37 cellular contexts compared by ENCODE assay signal in genomic region chr7:159001811-159002210, GRCh38.
"Had no signal": no experiment of that assay in that cellular context is flagged by ENCODE, and none has a peak within 500 bp of the region (broad histone marks: within the 10 kb centered on the region; RNA-seq: fewer than 3 reads in every experiment).

No MANE protein-coding gene starts in this region.

- H3K4me1 ChIP-seq: breast epithelium had no signal

- H3K4me3 ChIP-seq: body of pancreas, breast epithelium had no signal

- H3K36me3 ChIP-seq: brain microvascular endothelial cell, breast epithelium, WERI-Rb-1 had no signal

- H3K36me3 Mint-ChIP-seq: activated CD8-positive, alpha-beta memory T cell treated with anti-CD3 and anti-CD28 coated beads, Interleukin-2, amount 10 ng/mL, durations not matched to agents 7 days and 5 days; activated naive CD4-positive, alpha-beta T cell treated with anti-CD3 and anti-CD28 coated beads, Interleukin-2, amount 10 ng/mL, durations not matched to agents 7 days and 5 days; activated naive CD4-positive, alpha-beta T cell treated with anti-CD3 and anti-CD28 coated beads, Interleukin-2, amount 50 U/mL, for 24 hours; activated naive CD8-positive, alpha-beta T cell; activated naive CD8-positive, alpha-beta T cell treated with anti-CD3 and anti-CD28 coated beads, Interleukin-2, amount 10 ng/mL, durations not matched to agents 7 days and 5 days; WTC11 had no signal

- H3K9me3 Mint-ChIP-seq: activated CD4-positive, alpha-beta memory T cell treated with anti-CD3 and anti-CD28 coated beads, Interleukin-2, amount 10 ng/mL, durations not matched to agents 7 days and 5 days; activated CD4-positive, alpha-beta T cell treated with anti-CD3 and anti-CD28 coated beads, Interleukin-2, amount 10 ng/mL, durations not matched to agents 7 days and 5 days; activated naive CD4-positive, alpha-beta T cell treated with anti-CD3 and anti-CD28 coated beads, Interleukin-2, amount 10 ng/mL, durations not matched to agents 7 days and 5 days; activated naive CD4-positive, alpha-beta T cell treated with anti-CD3 and anti-CD28 coated beads, Interleukin-2, amount 50 U/mL, for 24 hours; activated naive CD8-positive, alpha-beta T cell treated with anti-CD3 and anti-CD28 coated beads, Interleukin-2, amount 10 ng/mL, durations not matched to agents 7 days and 5 days; activated naive CD8-positive, alpha-beta T cell treated with anti-CD3 and anti-CD28 coated beads, Interleukin-2, amount 50 U/mL, for 24 hours; activated T-cell treated with anti-CD3 and anti-CD28 coated beads, Interleukin-2, amount 50 U/mL, for 24 hours; WTC11 had no signal

- H3K27me3 ChIP-seq: body of pancreas, brain microvascular endothelial cell had no signal

- DNase-seq: activated CD4-positive, alpha-beta memory T cell treated with anti-CD3 and anti-CD28 coated beads, Interleukin-2, amount 10 ng/mL, durations not matched to agents 7 days and 5 days; activated CD4-positive, alpha-beta T cell treated with anti-CD3 and anti-CD28 coated beads for 1 hour; activated CD4-positive, alpha-beta T cell treated with anti-CD3 and anti-CD28 coated beads for 36 hours; activated CD4-positive, alpha-beta T cell treated with anti-CD3 and anti-CD28 coated beads for 48 hours; activated CD4-positive, alpha-beta T cell treated with anti-CD3 and anti-CD28 coated beads, Interleukin-2, amount 10 ng/mL, durations not matched to agents 7 days and 5 days; activated CD4-positive, alpha-beta T cell treated with anti-CD3 and anti-CD28 coated beads, Interleukin-2, amount 50 U/mL, for 48 hours; activated CD4-positive, CD25-positive, alpha-beta regulatory T cell; activated CD8-positive, alpha-beta memory T cell treated with anti-CD3 and anti-CD28 coated beads for 24 hours; activated CD8-positive, alpha-beta memory T cell treated with anti-CD3 and anti-CD28 coated beads, Interleukin-2, amount 10 ng/mL, durations not matched to agents 7 days and 5 days; activated CD8-positive, alpha-beta memory T cell treated with anti-CD3 and anti-CD28 coated beads, Interleukin-2, amount 50 U/mL, for 48 hours; activated CD8-positive, alpha-beta T cell treated with anti-CD3 and anti-CD28 coated beads, Interleukin-2, amount 10 ng/mL, durations not matched to agents 7 days and 5 days; activated effector memory CD4-positive, alpha-beta T cell treated with Interleukin-2 at 50 U/mL for 16 hours; activated gamma-delta T cell; activated naive CD4-positive, alpha-beta T cell treated with anti-CD3 and anti-CD28 coated beads, Interleukin-2, amount 10 ng/mL, durations not matched to agents 7 days and 5 days; activated naive CD4-positive, alpha-beta T cell treated with Interleukin-2 at 50 U/mL for 16 hours; activated naive CD8-positive, alpha-beta T cell treated with anti-CD3 and anti-CD28 coated beads, Interleukin-2, amount 10 ng/mL, durations not matched to agents 7 days and 5 days; activated naive CD8-positive, alpha-beta T cell treated with anti-CD3 and anti-CD28 coated beads, Interleukin-2, amount 50 U/mL, for 24 hours; activated T-cell treated with anti-CD3 and anti-CD28 coated beads, Interleukin-2, amount 50 U/mL, for 24 hours; activated T-cell treated with anti-CD3 and anti-CD28 coated beads, Interleukin-2, amount 50 U/mL, for 48 hours; amygdala; anterior cingulate cortex; body of pancreas; brain microvascular endothelial cell; central memory CD4-positive, alpha-beta T cell; T-helper 1 cell; T-helper 2 cell; T-helper 9 cell; WERI-Rb-1 had no signal

- H3K27me3 Mint-ChIP-seq: activated CD4-positive, alpha-beta T cell treated with anti-CD3 and anti-CD28 coated beads, Interleukin-2, amount 10 ng/mL, durations not matched to agents 7 days and 5 days; activated naive CD8-positive, alpha-beta T cell treated with anti-CD3 and anti-CD28 coated beads, Interleukin-2, amount 10 ng/mL, durations not matched to agents 7 days and 5 days had no signal

- H3K27ac Mint-ChIP-seq: activated CD4-positive, alpha-beta memory T cell treated with anti-CD3 and anti-CD28 coated beads, Interleukin-2, amount 10 ng/mL, durations not matched to agents 7 days and 5 days; activated CD4-positive, alpha-beta T cell treated with anti-CD3 and anti-CD28 coated beads for 36 hours; activated CD4-positive, alpha-beta T cell treated with anti-CD3 and anti-CD28 coated beads, Interleukin-2, amount 10 ng/mL, durations not matched to agents 7 days and 5 days; activated CD8-positive, alpha-beta memory T cell treated with anti-CD3 and anti-CD28 coated beads, Interleukin-2, amount 10 ng/mL, durations not matched to agents 7 days and 5 days; activated CD8-positive, alpha-beta T cell treated with anti-CD3 and anti-CD28 coated beads, Interleukin-2, amount 10 ng/mL, durations not matched to agents 7 days and 5 days; activated naive CD4-positive, alpha-beta T cell treated with anti-CD3 and anti-CD28 coated beads, Interleukin-2, amount 10 ng/mL, durations not matched to agents 7 days and 5 days; activated naive CD4-positive, alpha-beta T cell treated with anti-CD3 and anti-CD28 coated beads, Interleukin-2, amount 50 U/mL, for 24 hours; activated naive CD8-positive, alpha-beta T cell; activated naive CD8-positive, alpha-beta T cell treated with anti-CD3 and anti-CD28 coated beads, Interleukin-2, amount 10 ng/mL, durations not matched to agents 7 days and 5 days; activated naive CD8-positive, alpha-beta T cell treated with anti-CD3 and anti-CD28 coated beads, Interleukin-2, amount 50 U/mL, for 24 hours; activated T-cell treated with anti-CD3 and anti-CD28 coated beads, Interleukin-2, amount 50 U/mL, for 24 hours; activated T-helper 2 cell treated with anti-CD3 and anti-CD28 coated beads, Interferon-gamma antibody, Interleukin-2, Interleukin-4, amounts not matched to agents 10 μg/mL and 5 μg/mL and 100 μg/mL, durations not matched to agents 14 hours and 24 hours and 36 hours; T-helper 1 cell treated with Interleukin-12 subunit alpha and Interleukin-12 subunit beta and Interleukin-4 antibody, amounts not matched to agents 30 μg/mL and 1 μg/mL, for 36 hours; T-helper 2 cell treated with Interferon-gamma antibody and Interleukin-4, amounts not matched to agents 5 μg/mL and 100 μg/mL, for 36 hours; WTC11 had no signal

- ATAC-seq: activated CD4-positive, alpha-beta T cell treated with anti-CD3 and anti-CD28 coated beads for 36 hours; activated CD4-positive, CD25-positive, alpha-beta regulatory T cell treated with anti-CD3 and anti-CD28 coated beads, Interleukin-2, amount 50 U/mL, for 24 hours; activated CD8-positive, alpha-beta memory T cell treated with anti-CD3 and anti-CD28 coated beads, Interleukin-2, amount 10 ng/mL, durations not matched to agents 7 days and 5 days; activated CD8-positive, alpha-beta T cell treated with anti-CD3 and anti-CD28 coated beads, Interleukin-2, amount 10 ng/mL, durations not matched to agents 7 days and 5 days; activated naive CD8-positive, alpha-beta T cell treated with anti-CD3 and anti-CD28 coated beads, Interleukin-2, amount 50 U/mL, for 24 hours; body of pancreas had no signal

- H3K9me3 ChIP-seq: body of pancreas, breast epithelium had no signal

- H3K4me3 Mint-ChIP-seq: activated CD4-positive, alpha-beta memory T cell treated with anti-CD3 and anti-CD28 coated beads, Interleukin-2, amount 10 ng/mL, durations not matched to agents 7 days and 5 days; activated CD4-positive, alpha-beta T cell treated with anti-CD3 and anti-CD28 coated beads for 36 hours; activated CD4-positive, alpha-beta T cell treated with anti-CD3 and anti-CD28 coated beads, Interleukin-2, amount 10 ng/mL, durations not matched to agents 7 days and 5 days; activated CD8-positive, alpha-beta memory T cell treated with anti-CD3 and anti-CD28 coated beads, Interleukin-2, amount 10 ng/mL, durations not matched to agents 7 days and 5 days; activated CD8-positive, alpha-beta T cell treated with anti-CD3 and anti-CD28 coated beads, Interleukin-2, amount 10 ng/mL, durations not matched to agents 7 days and 5 days; activated naive CD4-positive, alpha-beta T cell treated with anti-CD3 and anti-CD28 coated beads, Interleukin-2, amount 10 ng/mL, durations not matched to agents 7 days and 5 days; activated naive CD4-positive, alpha-beta T cell treated with anti-CD3 and anti-CD28 coated beads, Interleukin-2, amount 50 U/mL, for 24 hours; activated naive CD8-positive, alpha-beta T cell; activated naive CD8-positive, alpha-beta T cell treated with anti-CD3 and anti-CD28 coated beads, Interleukin-2, amount 10 ng/mL, durations not matched to agents 7 days and 5 days; activated naive CD8-positive, alpha-beta T cell treated with anti-CD3 and anti-CD28 coated beads, Interleukin-2, amount 50 U/mL, for 24 hours; activated T-cell treated with anti-CD3 and anti-CD28 coated beads, Interleukin-2, amount 50 U/mL, for 24 hours; T-helper 1 cell treated with Interleukin-12 subunit alpha and Interleukin-12 subunit beta and Interleukin-4 antibody, amounts not matched to agents 30 μg/mL and 1 μg/mL, for 36 hours; T-helper 2 cell treated with Interferon-gamma antibody and Interleukin-4, amounts not matched to agents 5 μg/mL and 100 μg/mL, for 36 hours; WTC11 had no signal

- FAIRE-seq: astrocyte had no signal

- H3K27ac ChIP-seq: body of pancreas, brain microvascular endothelial cell, breast epithelium, WERI-Rb-1 had no signal

- H3K4me1 Mint-ChIP-seq: activated naive CD4-positive, alpha-beta T cell treated with anti-CD3 and anti-CD28 coated beads, Interleukin-2, amount 50 U/mL, for 24 hours; activated naive CD8-positive, alpha-beta T cell treated with anti-CD3 and anti-CD28 coated beads, Interleukin-2, amount 10 ng/mL, durations not matched to agents 7 days and 5 days had no signal
